8 cellular contexts compared by ENCODE assay signal in genomic region chr11:67356551-67356866, GRCh38. TPM values are rescaled to one million over a fixed set of nuclear protein-coding genes. Genes with fewer than 3 reads are reported as not detected.
DNase-seq lines count a peak whose midpoint lies in the region; ATAC-seq, FAIRE-seq and TF ChIP-seq lines count a peak whose summit lies in the region.

No MANE protein-coding gene starts in this region.

- no peak for TF ChIP-seq POLR2A in esophagus muscularis mucosa (IDR thresholded peaks at IDR 0.05; ENCODE audit: low read depth)

- intact Hi-C loops in esophagus muscularis mucosa (cut with DNase I) = loop anchor here (2.0 to 10.0 kb wide), 2 partner anchors 26 to 148 kb away; partner anchors contain the start of genes CDK2AP2 and PITPNM1

- H3K36me3 ChIP-seq in GM06990 (ENCODE audit: control insufficient read depth, insufficient read depth, low read length) (peaks cover under 1% of the 10 kb centered on the region; the same call in 1 of the 2 replicates), esophagus muscularis mucosa (no peaks in the 10 kb centered on the region), small intestine (ENCODE audit: control insufficient read depth in 2 of 2, insufficient read depth in 2 of 2, low read length in 2 of 2) (no peaks in the 10 kb centered on the region), MG63 (peaks cover 2% of the 10 kb centered on the region)

- POLR2A ChIA-PET in RWPE1 (lab: Yijun Ruan, JAX; ENCODE audit: low non-redundant PET) = no interaction called here

- 37% methylated on average over 4 of the region's 4 CpGs for WGBS in esophagus muscularis mucosa
- 28 to 46% (median 44%) methylated on average over 3 to 4 of the region's 4 CpGs for WGBS in small intestine, 3 donors

- CTCF ChIA-PET in RWPE1 (lab: Yijun Ruan, JAX) = interaction anchor here (0.5 to 4.8 kb wide), 10 partner anchors 10 to 546 kb away, joined by 3 to 81 read pairs (median 6); partner anchors contain the start of gene CLCF1

- TF ChIP-seq CTCF in GM06990 (IDR thresholded peaks at IDR 0.05; ENCODE audit: insufficient read depth, low read length, poor library complexity, severe bottlenecking) = no peak
- no peak for TF ChIP-seq CTCF in RWPE1 (conservative IDR thresholded peaks at IDR 0.05; ENCODE audit: low read depth)
- TF ChIP-seq CTCF in esophagus muscularis mucosa (IDR thresholded peaks at IDR 0.05) = no peak
- no peak for TF ChIP-seq CTCF in GM20000 (IDR thresholded peaks at IDR 0.05; ENCODE audit: extremely low read depth, missing control alignments)

- DNase-seq in GM06990 (ENCODE audit: extremely low read depth, insufficient read length) (no peak), RWPE1 (ENCODE audit: low spot score) (no peak), esophagus muscularis mucosa (ENCODE audit: extremely low spot score) (no peak), small intestine (no peak), GM20000 (ENCODE audit: low spot score) (no peak), MG63 (no peak), DMS 273 treated with DMSO at 0.1 percent for 48 hours (lab: John Stamatoyannopoulos, UW) (no peak)

- H3K4me3 ChIP-seq in GM06990 (replicated peaks; ENCODE audit: low read depth, low read length) (peak overlapping the region; percentile 10), esophagus muscularis mucosa (no peak overlapping the region), small intestine (ENCODE audit: low read depth in 1 of 2, low read length in 2 of 2) (peak overlapping the region in 1 of 2 donors; percentile 27), MG63 (no peak overlapping the region)

- no peak for ATAC-seq in HG02840 (IDR thresholded peaks at IDR 0.05; ENCODE audit: low FRiP score, unreplicated experiment)

- no peak for FAIRE-seq in small intestine (lab: Jason Lieb, UNC)

- H3K4me1 ChIP-seq in esophagus muscularis mucosa (peaks cover 54 to 68% (median 65%) of the 10 kb centered on the region in 4 donors), small intestine (ENCODE audit: control insufficient read depth in 2 of 2, insufficient read depth in 1 of 2, low read depth in 1 of 2, low read length in 1 of 2) (peaks cover 4 to 5% of the 10 kb centered on the region in 2 donors)

- no peak for TF ChIP-seq EP300 in esophagus muscularis mucosa (IDR thresholded peaks at IDR 0.05)

- peak overlapping the region; percentile 97 for H3K27ac ChIP-seq in RWPE1
- H3K27ac ChIP-seq in esophagus muscularis mucosa (replicated peaks in 1 of 4) = peak overlapping the region; percentile 96 to 99 (median 98)
- H3K27ac ChIP-seq in small intestine (ENCODE audit: low read depth in 1 of 2, low read length in 1 of 2) = peak overlapping the region; percentile 92 to 99

- H3K9me3 ChIP-seq in esophagus muscularis mucosa = no peaks in the 10 kb centered on the region
- no peaks in the 10 kb centered on the region for H3K9me3 ChIP-seq in small intestine (ENCODE audit: control insufficient read depth, low read depth)
- H3K9me3 ChIP-seq in MG63 = no peaks in the 10 kb centered on the region

- H3K27me3 ChIP-seq in GM06990 (replicated peaks; ENCODE audit: control insufficient read depth, insufficient read depth, low read length) (no peaks in the 10 kb centered on the region), esophagus muscularis mucosa (no peaks in the 10 kb centered on the region), small intestine (ENCODE audit: control insufficient read depth in 2 of 2, insufficient read depth in 2 of 2, low read length in 2 of 2) (no peaks in the 10 kb centered on the region), MG63 (no peaks in the 10 kb centered on the region)

RNA-seq across cellular contexts. Expression of gene POLD4, which starts 3.2 kb away (rescaled TPM):
- total RNA-seq in esophagus muscularis mucosa = 100 to 1,000 TPM in 1 of 4 donors, 10 to 100 TPM in 3; 77.2 to 106 (median 83.1) TPM
- polyA plus RNA-seq in small intestine = 100 to 1,000 TPM; 153 to 492 (median 467) TPM
- total RNA-seq in MG63 (2014; rRNA removed; shearing (Covaris generic); ENCODE audit: low replicate concordance) = 17.3 and 40.1 TPM in 2 replicates

RNA-seq across cellular contexts. Expression of gene CLCF1, which starts 16.9 kb away (rescaled TPM):
- 10 to 100 TPM in 3 of 4 donors, 1 to 10 TPM in 1; 8.3 to 28.3 (median 11.8) TPM for total RNA-seq in esophagus muscularis mucosa
- 1 to 10 TPM in 2 of 3 donors, not detected in 1; 1.4 to 3.0 TPM for polyA plus RNA-seq in small intestine
- total RNA-seq in MG63 (2014; rRNA removed; shearing (Covaris generic); ENCODE audit: low replicate concordance) = 6.4 and 7.7 TPM in 2 replicates

RNA-seq across cellular contexts. Expression of gene RAD9A, which starts 35.3 kb away (rescaled TPM):
- 10 to 100 TPM; 10.7 to 16.7 (median 12.7) TPM for total RNA-seq in esophagus muscularis mucosa
- 10 to 100 TPM; 19.5 to 88.3 (median 58.6) TPM for polyA plus RNA-seq in small intestine
- total RNA-seq in MG63 (2014; rRNA removed; shearing (Covaris generic); ENCODE audit: low replicate concordance) = 1.7 and 17.6 TPM in 2 replicates

RNA-seq across cellular contexts. Expression of gene PPP1CA, which starts 45.1 kb away (rescaled TPM):
- total RNA-seq in esophagus muscularis mucosa = 10 to 100 TPM; 56.9 to 87.3 (median 78.7) TPM
- polyA plus RNA-seq in small intestine = 100 to 1,000 TPM; 165 to 211 (median 210) TPM
- 244 and 262 TPM in 2 replicates for total RNA-seq in MG63 (2014; rRNA removed; shearing (Covaris generic); ENCODE audit: low replicate concordance)

RNA-seq across cellular contexts. Expression of gene TBC1D10C, which starts 47.4 kb away (rescaled TPM):
- total RNA-seq in esophagus muscularis mucosa = 1 to 10 TPM in 3 of 4 donors, under 1 TPM in 1; 0.57 to 2.8 (median 1.2) TPM
- polyA plus RNA-seq in small intestine = 10 to 100 TPM in 1 of 3 donors, 1 to 10 TPM in 2; 2.5 to 18.1 (median 4.4) TPM
- not detected in 2 replicates for total RNA-seq in MG63 (2014; rRNA removed; shearing (Covaris generic); ENCODE audit: low replicate concordance)
